21 cellular contexts compared by ENCODE assay signal in the genomic region with DNA sequence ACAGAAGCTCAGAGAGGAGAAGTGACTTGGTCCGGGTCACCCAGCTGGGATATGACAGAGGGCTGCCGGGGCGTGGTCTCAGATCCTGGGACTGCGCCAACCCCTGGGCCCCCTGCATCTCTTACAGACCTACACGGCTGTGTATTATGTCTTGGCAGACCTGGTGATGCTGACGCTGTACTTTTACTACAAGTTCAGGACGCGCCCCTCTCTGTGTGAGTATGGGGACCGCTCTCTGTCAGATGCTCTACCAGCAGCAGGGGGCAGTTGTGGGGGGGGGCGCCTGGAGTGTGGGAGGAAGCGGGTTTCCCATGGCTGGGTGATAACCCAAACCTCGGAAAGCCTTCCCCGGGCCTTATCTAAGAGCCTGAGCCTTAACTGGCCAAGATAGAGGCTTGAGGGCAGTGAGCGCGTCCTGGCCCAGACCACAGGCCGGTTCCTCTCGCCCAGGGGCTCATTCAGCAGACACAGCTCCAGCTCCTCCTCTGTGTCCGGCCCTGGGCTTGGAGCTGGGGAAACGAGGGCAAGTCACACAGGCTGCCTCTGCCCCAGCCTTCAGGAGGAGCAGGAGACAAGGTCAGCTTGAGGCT.
"Had no signal": no experiment of that assay in that cellular context is flagged by ENCODE, and none has a peak within 500 bp of the region (broad histone marks: within the 10 kb centered on the region; RNA-seq: fewer than 3 reads in every experiment).

No MANE protein-coding gene starts in this region.

- H3K4me1 Mint-ChIP-seq: activated CD4-positive, alpha-beta T cell treated with anti-CD3 and anti-CD28 coated beads for 36 hours; activated naive CD8-positive, alpha-beta T cell treated with anti-CD3 and anti-CD28 coated beads for 36 hours; brain; mesothelial cell of epicardium; nephron; WTC11 had no signal

- H3K36me3 Mint-ChIP-seq: activated naive CD8-positive, alpha-beta T cell treated with anti-CD3 and anti-CD28 coated beads for 36 hours had no signal

- DNase-seq: activated CD4-positive, alpha-beta T cell treated with anti-CD3 and anti-CD28 coated beads for 36 hours; activated CD4-positive, alpha-beta T cell treated with anti-CD3 and anti-CD28 coated beads, Interleukin-2, amount 50 U/mL, for 48 hours; activated naive CD4-positive, alpha-beta T cell; activated naive CD8-positive, alpha-beta T cell treated with anti-CD3 and anti-CD28 coated beads for 36 hours; activated T-cell treated with anti-CD3 and anti-CD28 coated beads for 4 hours; anterior cingulate cortex; central memory CD4-positive, alpha-beta T cell; dorsolateral prefrontal cortex; foreskin melanocyte; glutamatergic neuron; hypothalamus; spleen; stimulated activated CD4-positive, alpha-beta T cell treated with anti-CD3 and anti-CD28 coated beads, Interleukin-4, amount 100 ng/mL, for 4 hours; stimulated activated naive B cell treated with anti-CD40 and anti-IgM and Interleukin-4, amounts not matched to agents 10 μg/mL and 1 μg/mL and 100 μg/mL, for 72 hours had no signal

- H3K27ac ChIP-seq: dorsolateral prefrontal cortex, epithelial cell of prostate, spleen had no signal

- H3K27me3 Mint-ChIP-seq: activated CD4-positive, alpha-beta T cell treated with anti-CD3 and anti-CD28 coated beads for 36 hours; activated naive CD8-positive, alpha-beta T cell treated with anti-CD3 and anti-CD28 coated beads for 36 hours; activated T-helper 17 cell treated with anti-CD3 and anti-CD28 coated beads, Interleukin-2, amount 50 U/mL, for 72 hours; brain; stimulated activated naive B cell treated with anti-CD40 and anti-IgM and Interleukin-4, amounts not matched to agents 10 μg/mL and 1 μg/mL and 100 μg/mL, for 72 hours had no signal

- H3K27ac Mint-ChIP-seq: activated CD4-positive, alpha-beta T cell treated with anti-CD3 and anti-CD28 coated beads for 36 hours; activated naive CD8-positive, alpha-beta T cell treated with anti-CD3 and anti-CD28 coated beads for 36 hours; activated T-helper 17 cell treated with anti-CD3 and anti-CD28 coated beads, Interleukin-2, amount 50 U/mL, for 72 hours; brain; mesothelial cell of epicardium; nephron; stimulated activated naive B cell treated with anti-CD40 and anti-IgM and Interleukin-4, amounts not matched to agents 10 μg/mL and 1 μg/mL and 100 μg/mL, for 72 hours; T-helper 1 cell treated with Interleukin-12 subunit alpha and Interleukin-12 subunit beta and Interleukin-4 antibody, amounts not matched to agents 30 μg/mL and 1 μg/mL, for 36 hours; WTC11 had no signal

- H3K4me3 Mint-ChIP-seq: activated CD4-positive, alpha-beta T cell treated with anti-CD3 and anti-CD28 coated beads for 36 hours; activated naive CD8-positive, alpha-beta T cell treated with anti-CD3 and anti-CD28 coated beads for 36 hours; activated T-helper 17 cell treated with anti-CD3 and anti-CD28 coated beads, Interleukin-2, amount 50 U/mL, for 72 hours; brain; mesothelial cell of epicardium; nephron; stimulated activated naive B cell treated with anti-CD40 and anti-IgM and Interleukin-4, amounts not matched to agents 10 μg/mL and 1 μg/mL and 100 μg/mL, for 72 hours; T-helper 1 cell treated with Interleukin-12 subunit alpha and Interleukin-12 subunit beta and Interleukin-4 antibody, amounts not matched to agents 30 μg/mL and 1 μg/mL, for 36 hours; WTC11 had no signal

- H3K9me3 ChIP-seq: spleen had no signal

- ATAC-seq: activated CD4-positive, alpha-beta T cell treated with anti-CD3 and anti-CD28 coated beads for 36 hours; activated T-helper 17 cell treated with anti-CD3 and anti-CD28 coated beads, Interleukin-2, amount 50 U/mL, for 72 hours; stimulated activated naive B cell treated with anti-CD40 and anti-IgM and Interleukin-4, amounts not matched to agents 10 μg/mL and 1 μg/mL and 100 μg/mL, for 72 hours had no signal

- H3K27me3 ChIP-seq: dorsolateral prefrontal cortex, spleen had no signal

- H3K9me3 Mint-ChIP-seq: activated naive CD8-positive, alpha-beta T cell treated with anti-CD3 and anti-CD28 coated beads for 36 hours; activated T-helper 17 cell treated with anti-CD3 and anti-CD28 coated beads, Interleukin-2, amount 50 U/mL, for 72 hours; brain; mesothelial cell of epicardium; nephron; stimulated activated naive B cell treated with anti-CD40 and anti-IgM and Interleukin-4, amounts not matched to agents 10 μg/mL and 1 μg/mL and 100 μg/mL, for 72 hours; T-helper 1 cell treated with Interleukin-12 subunit alpha and Interleukin-12 subunit beta and Interleukin-4 antibody, amounts not matched to agents 30 μg/mL and 1 μg/mL, for 36 hours; WTC11 had no signal

- H3K4me3 ChIP-seq: dorsolateral prefrontal cortex, spleen had no signal

- H3K4me1 ChIP-seq: spleen had no signal
